27 cellular contexts compared by ENCODE assay signal in genomic region chr2:17398770-17399169, GRCh38.
"Had no signal": no experiment of that assay in that cellular context is flagged by ENCODE, and none has a peak within 500 bp of the region (broad histone marks: within the 10 kb centered on the region; RNA-seq: fewer than 3 reads in every experiment).

No MANE protein-coding gene starts in this region.

- ATAC-seq: left colon; left lung; lower lobe of right lung; natural killer cell; sciatic nerve; stimulated activated naive B cell treated with anti-CD40 and anti-IgM and Interleukin-4, amounts not matched to agents 10 μg/mL and 1 μg/mL and 100 μg/mL, for 72 hours; stimulated activated naive CD8-positive, alpha-beta T cell treated with anti-CD3 and anti-CD28 coated beads, Interleukin-15, Interleukin-2, amounts not matched to agents 100 U/mL and 50 U/mL, for 24 hours had no signal

- H3K9me3 ChIP-seq: ovary, testis, thyroid gland, upper lobe of left lung, vagina had no signal

- H3K27ac ChIP-seq: left lung, lower lobe of right lung, ovary, right atrium auricular region, stomach, testis, thyroid gland, transverse colon, upper lobe of left lung, vagina had no signal

- DNase-seq: hypothalamus; immature natural killer cell; kidney; left colon; left lung; lower lobe of right lung; mammary epithelial cell; mesenchymal stem cell; naive B cell; natural killer cell; ovary; stimulated activated CD4-positive, alpha-beta T cell treated with anti-CD3 and anti-CD28 coated beads, Interleukin-12 subunit alpha, Interleukin-12 subunit beta, amount 100 ng/mL, for 4 hours; stimulated activated CD4-positive, alpha-beta T cell treated with anti-CD3 and anti-CD28 coated beads, Interleukin-15, amount 100 ng/mL, for 24 hours; stimulated activated CD4-positive, alpha-beta T cell treated with anti-CD3 and anti-CD28 coated beads, Interleukin-2, amount 100 ng/mL, for 24 hours; stimulated activated CD4-positive, alpha-beta T cell treated with anti-CD3 and anti-CD28 coated beads, Interleukin-4, amount 100 ng/mL, for 1 hour; stimulated activated naive B cell treated with anti-CD40 and anti-IgM and Interleukin-4, amounts not matched to agents 10 μg/mL and 1 μg/mL and 100 μg/mL, for 72 hours; stimulated activated naive CD8-positive, alpha-beta T cell treated with anti-CD3 and anti-CD28 coated beads, Interleukin-15, Interleukin-2, amounts not matched to agents 100 U/mL and 50 U/mL, for 24 hours; stomach; testis; thyroid gland; transverse colon; upper lobe of left lung had no signal

- H3K4me3 Mint-ChIP-seq: immature natural killer cell; naive B cell; natural killer cell; stimulated activated naive B cell treated with anti-CD40 and anti-IgM and Interleukin-4, amounts not matched to agents 10 μg/mL and 1 μg/mL and 100 μg/mL, for 72 hours had no signal

- H3K27me3 ChIP-seq: left lung, ovary, right atrium auricular region, stomach, testis, thyroid gland, transverse colon, upper lobe of left lung, vagina had no signal

- H3K27ac Mint-ChIP-seq: immature natural killer cell; natural killer cell; progenitor cell of endocrine pancreas; stimulated activated naive B cell treated with anti-CD40 and anti-IgM and Interleukin-4, amounts not matched to agents 10 μg/mL and 1 μg/mL and 100 μg/mL, for 72 hours had no signal

- H3K4me1 Mint-ChIP-seq: immature natural killer cell; naive B cell; natural killer cell; stimulated activated naive B cell treated with anti-CD40 and anti-IgM and Interleukin-4, amounts not matched to agents 10 μg/mL and 1 μg/mL and 100 μg/mL, for 72 hours had no signal

- H3K36me3 Mint-ChIP-seq: immature natural killer cell, naive B cell, natural killer cell had no signal

- H3K4me3 ChIP-seq: left lung, lower lobe of right lung, ovary, right atrium auricular region, skin epidermis, stomach, thyroid gland, transverse colon, upper lobe of left lung, vagina had no signal

- H3K4me1 ChIP-seq: left lung, lower lobe of right lung, right atrium auricular region, stomach, testis, thyroid gland, transverse colon, upper lobe of left lung, vagina had no signal

- H3K27me3 Mint-ChIP-seq: naive B cell; progenitor cell of endocrine pancreas; stimulated activated naive B cell treated with anti-CD40 and anti-IgM and Interleukin-4, amounts not matched to agents 10 μg/mL and 1 μg/mL and 100 μg/mL, for 72 hours had no signal

- H3K36me3 ChIP-seq: left lung, lower lobe of right lung, ovary, right atrium auricular region, stomach, thyroid gland, transverse colon, upper lobe of left lung, vagina had no signal
